In genomic region chr4:89000844-89001360, GRCh38 we compare ENCODE assay signal across 8 cellular contexts. TPM values are rescaled to one million over a fixed set of nuclear protein-coding genes. Genes with fewer than 3 reads are reported as not detected.
A peak's percentile ranks its signal among the peaks of the same experiment; 100 is the strongest.
DNase-seq lines count a peak whose midpoint lies in the region; ATAC-seq and TF ChIP-seq lines count a peak whose summit lies in the region.

No MANE protein-coding gene starts in this region.

- H3K27me3 ChIP-seq in heart right ventricle (no peaks in the 10 kb centered on the region), aorta (ENCODE audit: control insufficient read depth in 1 of 2, insufficient read depth in 2 of 2, low read length in 1 of 2) (no peaks in the 10 kb centered on the region)

- H3K4me1 ChIP-seq in heart right ventricle (peaks cover 0 to 26% (median 13%) of the 10 kb centered on the region in 9 donors), aorta (ENCODE audit: control insufficient read depth in 1 of 2, insufficient read depth in 2 of 2, low read length in 2 of 2) (peaks cover 0 to 3% of the 10 kb centered on the region in 2 donors)

- WGBS in heart right ventricle, 2 donors, result 76 to 81% methylated on average over 3 of the region's 3 CpGs
- 80 to 81% methylated on average over 3 of the region's 3 CpGs for WGBS in aorta, 2 donors

- DNase-seq in heart right ventricle (no peak), Right ventricle myocardium inferior (ENCODE audit: missing footprints) (no peak), NCI-H526 treated with DMSO at 0.1 percent for 48 hours (lab: John Stamatoyannopoulos, UW) (peak; percentile 44), epithelial cell of proximal tubule (ENCODE audit: low read depth) (peak; percentile 42), aorta (no peak), GF-D8 (lab: John Stamatoyannopoulos, UW) (no peak)
- DNase-seq in stimulated activated CD4-positive, alpha-beta T cell treated with anti-CD3 and anti-CD28 coated beads, Interleukin-12 subunit alpha, Interleukin-12 subunit beta, amount 100 ng/mL, for 4 hours, result no peak

- H3K36me3 ChIP-seq in heart right ventricle (no peaks in the 10 kb centered on the region), aorta (ENCODE audit: control insufficient read depth in 1 of 2, insufficient read depth in 2 of 2, low read length in 1 of 2) (no peaks in the 10 kb centered on the region)

- H3K9me3 ChIP-seq in heart right ventricle, result peaks cover 0 to 6% (median 0%) of the 10 kb centered on the region in 11 donors
- no peaks in the 10 kb centered on the region for H3K9me3 ChIP-seq in aorta (ENCODE audit: control insufficient read depth, low read length)

- no peak overlapping the region for H3K27ac ChIP-seq in heart right ventricle
- no peak overlapping the region for H3K27ac ChIP-seq in aorta (ENCODE audit: low read depth in 1 of 2, low read length in 2 of 2)

- no peak overlapping the region for H3K4me3 ChIP-seq in heart right ventricle
- H3K4me3 ChIP-seq in epithelial cell of proximal tubule (ENCODE audit: low read depth, low read length), result no peak overlapping the region
- no peak overlapping the region for H3K4me3 ChIP-seq in aorta (ENCODE audit: low read length in 2 of 2)

- TF ChIP-seq CTCF in heart right ventricle (IDR thresholded peaks at IDR 0.05) (no peak), epithelial cell of proximal tubule (conservative IDR thresholded peaks at IDR 0.05; ENCODE audit: low read depth, low read length) (no peak)

- ATAC-seq in heart right ventricle (peak in 5 of 8 donors; percentile 27 to 61 (median 44)), Right ventricle myocardium inferior (no peak), aorta (ENCODE audit: low FRiP score) (peak; percentile 26), HG02623 (IDR thresholded peaks at IDR 0.05; ENCODE audit: unreplicated experiment) (no peak)

- intact Hi-C loops in heart right ventricle (cut with DNase I), result no loop called here
- intact Hi-C loops in Right ventricle myocardium inferior (cut with DNase I), result no loop called here
- intact Hi-C loops in aorta (cut with DNase I), result no loop called here

RNA-seq across cellular contexts. Expression of gene FAM13A, which starts 56.1 kb away (rescaled TPM):
- total RNA-seq in heart right ventricle, result 10 to 100 TPM in 9 of 10 donors, 1 to 10 TPM in 1; 6.7 to 18.4 (median 14.9) TPM
- 10 to 100 TPM in 1 of 2 donors, 1 to 10 TPM in 1; 2.4 to 12.1 TPM for polyA plus RNA-seq in heart right ventricle
- 17.3 TPM for total RNA-seq in Right ventricle myocardium inferior
- total RNA-seq in epithelial cell of proximal tubule, result 3.0 and 5.9 TPM in 2 replicates
- total RNA-seq in aorta, result 10 to 100 TPM; 27.8 to 60.3 TPM
- polyA plus RNA-seq in aorta, result 10 to 100 TPM in 1 of 2 donors, 1 to 10 TPM in 1; 9.0 to 19.3 TPM

Comparison
In these comparisons a context has a peak if more than half of its experiments do, and no peak if none do; other contexts are left out.
1. ATAC-seq: peak in heart right ventricle (5 of 8) and aorta (single experiment); none in Right ventricle myocardium inferior (single experiment) and HG02623 (single experiment).
2. DNase-seq: peak in NCI-H526 treated with DMSO at 0.1 percent for 48 hours (single experiment) and epithelial cell of proximal tubule (single experiment); none in heart right ventricle (0 of 2), Right ventricle myocardium inferior (single experiment), aorta (0 of 2), stimulated activated CD4-positive, alpha-beta T cell treated with anti-CD3 and anti-CD28 coated beads, Interleukin-12 subunit alpha, Interleukin-12 subunit beta, amount 100 ng/mL, for 4 hours (single experiment) and GF-D8 (single experiment).